Comparison of ENCODE assay signal across 14 cellular contexts in the genomic region with DNA sequence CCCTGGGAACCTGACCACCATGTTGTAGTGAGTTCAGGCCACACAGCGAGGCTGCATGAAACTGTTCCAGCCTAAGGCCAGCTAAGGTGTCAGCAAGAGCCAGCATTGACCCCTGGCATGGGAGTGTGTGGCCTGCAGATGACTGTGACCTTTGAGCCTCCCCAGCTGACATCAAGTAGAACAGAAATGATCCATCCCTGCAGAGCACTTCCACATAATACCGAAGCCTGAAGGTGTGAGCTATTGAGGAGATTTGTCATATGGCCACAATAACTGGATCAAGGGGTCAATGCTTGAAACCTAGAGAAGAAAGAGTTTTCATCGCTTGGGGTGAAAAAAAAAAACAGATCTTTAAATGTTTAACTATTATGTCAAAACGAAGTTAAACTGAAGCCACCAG.
A peak's percentile ranks its signal among the peaks of the same experiment; 100 is the strongest.
DNase-seq lines count a peak whose midpoint lies in the region; ATAC-seq lines count a peak whose summit lies in the region.
"Had no signal": no experiment of that assay in that cellular context is flagged by ENCODE, and none has a peak within 500 bp of the region (broad histone marks: within the 10 kb centered on the region; RNA-seq: fewer than 3 reads in every experiment).

No MANE protein-coding gene starts in this region.

- no peak overlapping the region for H2BK5ac ChIP-seq in mesendoderm (ENCODE audit: low read length)

- H2AK5ac ChIP-seq in mesendoderm (ENCODE audit: low read length) = no peak overlapping the region

- no CpG with 5 or more reads among the region's 4 CpGs for WGBS in mesendoderm (ENCODE audit: extremely low coverage, insufficient coverage, low lambda C conversion rate)

- peak overlapping the region; percentile 46 for H3K4ac ChIP-seq in mesendoderm (ENCODE audit: low read depth, low read length)

- DNase-seq in mesendoderm (no peak), SKM-1 treated with dmso at 0.1 percent for 144 hours (lab: John Stamatoyannopoulos, UW; ENCODE audit: unreplicated experiment) (no peak), NCI-H748 (lab: John Stamatoyannopoulos, UW; ENCODE audit: unreplicated experiment) (no peak)
- DNase-seq: C1 segment of cervical spinal cord; Calu3; CD4-positive, alpha-beta memory T cell; COR-L47; DMS153; DND-41; HFFc6 had no signal

- no peak overlapping the region for H2BK120ac ChIP-seq in mesendoderm (ENCODE audit: low read depth, low read length)

- no peak overlapping the region for H3K9ac ChIP-seq in HUES48 (ENCODE audit: low read depth, low read length)
- no peak overlapping the region for H3K9ac ChIP-seq in iPS-20b (ENCODE audit: low read depth, low read length)
- H3K9ac ChIP-seq in mesendoderm (ENCODE audit: low read length) = no peak overlapping the region

- H3K4me3 ChIP-seq in HUES48 (ENCODE audit: low read depth, low read length) = no peak overlapping the region
- peak overlapping the region; percentile 22; the same call in 1 of the 2 replicates for H3K4me3 ChIP-seq in iPS-20b (ENCODE audit: low read length)
- no peak overlapping the region for H3K4me3 ChIP-seq in mesendoderm (ENCODE audit: low read length)
- H3K4me3 ChIP-seq: HAP-1 had no signal

- H3K9me3 ChIP-seq in HUES48 (ENCODE audit: control insufficient read depth, insufficient read depth, low read length) = no peaks in the 10 kb centered on the region
- no peaks in the 10 kb centered on the region; the same call in 1 of the 2 replicates for H3K9me3 ChIP-seq in iPS-20b (ENCODE audit: insufficient read depth, low read depth, low read length)

- H3K79me2 ChIP-seq in mesendoderm (ENCODE audit: control insufficient read depth, insufficient read depth, low read length) = no peaks in the 10 kb centered on the region

- no peak overlapping the region for H3K18ac ChIP-seq in mesendoderm (ENCODE audit: low read length)

- no peak for ATAC-seq in HG03175 (IDR thresholded peaks at IDR 0.05; ENCODE audit: unreplicated experiment)

- H3K4me1 ChIP-seq in HUES48 (ENCODE audit: control insufficient read depth, insufficient read depth, low read length) (peaks cover 33% of the 10 kb centered on the region), iPS-20b (ENCODE audit: insufficient read depth, low read length) (peaks cover 27% of the 10 kb centered on the region), mesendoderm (ENCODE audit: control insufficient read depth, low read depth, low read length) (peaks cover 5% of the 10 kb centered on the region)
- H3K4me1 ChIP-seq: HAP-1 had no signal

- H2BK15ac ChIP-seq in mesendoderm (replicated peaks; ENCODE audit: low read depth) = no peak overlapping the region

- H4K5ac ChIP-seq in mesendoderm (ENCODE audit: low read length) = no peak overlapping the region

- H3K36me3 ChIP-seq in HUES48 (ENCODE audit: control insufficient read depth, insufficient read depth, low read length) (no peaks in the 10 kb centered on the region), iPS-20b (ENCODE audit: insufficient read depth, low read depth, low read length) (no peaks in the 10 kb centered on the region), mesendoderm (ENCODE audit: control insufficient read depth, insufficient read depth, low read length) (no peaks in the 10 kb centered on the region)
- H3K36me3 ChIP-seq: HAP-1 had no signal

- no peak overlapping the region for H3K23ac ChIP-seq in mesendoderm (ENCODE audit: low read length)

- H3K27me3 ChIP-seq in HUES48 (ENCODE audit: control insufficient read depth, insufficient read depth, low read length) (no peaks in the 10 kb centered on the region), iPS-20b (ENCODE audit: insufficient read depth, low read length) (no peaks in the 10 kb centered on the region), mesendoderm (ENCODE audit: insufficient read depth, low read length, poor library complexity) (no peaks in the 10 kb centered on the region)

- H4K8ac ChIP-seq in mesendoderm (ENCODE audit: low read depth, low read length) = no peak overlapping the region

- no peaks in the 10 kb centered on the region for H3K79me1 ChIP-seq in mesendoderm (ENCODE audit: low read length)

- no peak overlapping the region for H3K56ac ChIP-seq in mesendoderm (ENCODE audit: low read length)

- H3K27ac ChIP-seq in HUES48 (ENCODE audit: low read depth, low read length) (peak overlapping the region; percentile 21), iPS-20b (ENCODE audit: low read length) (no peak overlapping the region), mesendoderm (ENCODE audit: low read depth, low read length) (no peak overlapping the region)

- H3K4me2 ChIP-seq in mesendoderm (ENCODE audit: low read length) = no peak overlapping the region
